11 cellular contexts compared by ENCODE assay signal in genomic region chr5:181203093-181203711, GRCh38. TPM values are rescaled to one million over a fixed set of nuclear protein-coding genes. Genes with fewer than 3 reads are reported as not detected.
DNase-seq lines count a peak whose midpoint lies in the region; ATAC-seq and TF ChIP-seq lines count a peak whose summit lies in the region.
"Had no signal": no experiment of that assay in that cellular context is flagged by ENCODE, and none has a peak within 500 bp of the region (broad histone marks: within the 10 kb centered on the region; RNA-seq: fewer than 3 reads in every experiment).

No MANE protein-coding gene starts in this region.

- intact Hi-C loops in activated CD4-positive, alpha-beta memory T cell treated with anti-CD3 and anti-CD28 coated beads for 36 hours (cut with micrococcal nuclease) = no loop called here
- intact Hi-C loops in activated T-helper 2 cell treated with anti-CD3 and anti-CD28 coated beads, Interferon-gamma antibody, Interleukin-2, Interleukin-4, amounts not matched to agents 10 μg/mL and 5 μg/mL and 100 μg/mL, durations not matched to agents 14 hours and 24 hours and 36 hours (cut with micrococcal nuclease) = no loop called here
- intact Hi-C loops in stomach (cut with DNase I; ENCODE audit: low total_unique reads) = no loop called here

- H3K27ac Mint-ChIP-seq in activated CD4-positive, alpha-beta memory T cell treated with anti-CD3 and anti-CD28 coated beads, Interleukin-2, amount 10 ng/mL, durations not matched to agents 7 days and 5 days = no peak overlapping the region
- no peak overlapping the region for H3K27ac Mint-ChIP-seq in activated CD4-positive, alpha-beta memory T cell treated with anti-CD3 and anti-CD28 coated beads for 36 hours
- no peak overlapping the region for H3K27ac Mint-ChIP-seq in activated T-helper 2 cell treated with anti-CD3 and anti-CD28 coated beads, Interferon-gamma antibody, Interleukin-2, Interleukin-4, amounts not matched to agents 10 μg/mL and 5 μg/mL and 100 μg/mL, durations not matched to agents 14 hours and 24 hours and 36 hours
- H3K27ac Mint-ChIP-seq in immature natural killer cell = no peak overlapping the region

- peaks cover 52% of the 10 kb centered on the region for H3K27me3 Mint-ChIP-seq in activated CD4-positive, alpha-beta memory T cell treated with anti-CD3 and anti-CD28 coated beads, Interleukin-2, amount 10 ng/mL, durations not matched to agents 7 days and 5 days
- peaks cover 17% of the 10 kb centered on the region for H3K27me3 Mint-ChIP-seq in activated CD4-positive, alpha-beta memory T cell treated with anti-CD3 and anti-CD28 coated beads for 36 hours
- peaks cover 32% of the 10 kb centered on the region for H3K27me3 Mint-ChIP-seq in activated T-helper 2 cell treated with anti-CD3 and anti-CD28 coated beads, Interferon-gamma antibody, Interleukin-2, Interleukin-4, amounts not matched to agents 10 μg/mL and 5 μg/mL and 100 μg/mL, durations not matched to agents 14 hours and 24 hours and 36 hours (ENCODE audit: low read depth)
- H3K27me3 Mint-ChIP-seq in immature natural killer cell (ENCODE audit: low read depth in 3 of 3) = peaks cover 31 to 39% (median 35%) of the 10 kb centered on the region in 3 donors

- no peak for TF ChIP-seq CTCF in stomach (IDR thresholded peaks at IDR 0.05)

- H3K36me3 Mint-ChIP-seq in activated CD4-positive, alpha-beta memory T cell treated with anti-CD3 and anti-CD28 coated beads, Interleukin-2, amount 10 ng/mL, durations not matched to agents 7 days and 5 days (ENCODE audit: low read depth) = peaks cover 11% of the 10 kb centered on the region
- H3K36me3 Mint-ChIP-seq in activated CD4-positive, alpha-beta memory T cell treated with anti-CD3 and anti-CD28 coated beads for 36 hours = peaks cover 12% of the 10 kb centered on the region
- H3K36me3 Mint-ChIP-seq in activated T-helper 2 cell treated with anti-CD3 and anti-CD28 coated beads, Interferon-gamma antibody, Interleukin-2, Interleukin-4, amounts not matched to agents 10 μg/mL and 5 μg/mL and 100 μg/mL, durations not matched to agents 14 hours and 24 hours and 36 hours (ENCODE audit: low read depth) = peaks cover 2% of the 10 kb centered on the region
- H3K36me3 Mint-ChIP-seq in immature natural killer cell = no peaks in the 10 kb centered on the region

- peak overlapping the region; percentile 70 for H3K4me3 Mint-ChIP-seq in activated CD4-positive, alpha-beta memory T cell treated with anti-CD3 and anti-CD28 coated beads, Interleukin-2, amount 10 ng/mL, durations not matched to agents 7 days and 5 days
- no peak overlapping the region for H3K4me3 Mint-ChIP-seq in activated CD4-positive, alpha-beta memory T cell treated with anti-CD3 and anti-CD28 coated beads for 36 hours
- H3K4me3 Mint-ChIP-seq in activated T-helper 2 cell treated with anti-CD3 and anti-CD28 coated beads, Interferon-gamma antibody, Interleukin-2, Interleukin-4, amounts not matched to agents 10 μg/mL and 5 μg/mL and 100 μg/mL, durations not matched to agents 14 hours and 24 hours and 36 hours (ENCODE audit: low read depth) = peak overlapping the region; percentile 81
- H3K4me3 Mint-ChIP-seq in immature natural killer cell = peak overlapping the region in 4 of 5 donors; percentile 74 to 91 (median 84)

- POLR2A ChIA-PET in activated CD4-positive, alpha-beta memory T cell treated with anti-CD3 and anti-CD28 coated beads, Interleukin-2, amount 10 ng/mL, durations not matched to agents 7 days and 5 days (lab: Charles Lee) = interaction anchor here (0.8 to 8.0 kb wide), 4 partner anchors 10 to 30 kb away, joined by 3 to 149 read pairs (median 5); partner anchors contain the start of gene TRIM41
- POLR2A ChIA-PET in activated CD4-positive, alpha-beta memory T cell treated with anti-CD3 and anti-CD28 coated beads for 36 hours (lab: Charles Lee) = interaction anchor here (1.9 kb wide), 1 partner anchor 11 kb away, joined by 8 read pairs; no protein-coding TSS in a partner anchor

- H3K9me3 ChIP-seq in stomach = no peaks in the 10 kb centered on the region

- peak overlapping the region in 3 of 5 donors; percentile 57 to 90 (median 87) for H3K27ac ChIP-seq in stomach

- TF ChIP-seq EP300 in stomach (IDR thresholded peaks at IDR 0.05) = no peak

- H3K4me1 ChIP-seq in stomach = peaks cover 25 to 55% (median 38%) of the 10 kb centered on the region in 4 donors

- peaks cover 0 to 30% (median 10%) of the 10 kb centered on the region in 3 donors for H3K27me3 ChIP-seq in stomach

- H3K9me3 Mint-ChIP-seq in activated CD4-positive, alpha-beta memory T cell treated with anti-CD3 and anti-CD28 coated beads, Interleukin-2, amount 10 ng/mL, durations not matched to agents 7 days and 5 days = no peaks in the 10 kb centered on the region
- H3K9me3 Mint-ChIP-seq in activated CD4-positive, alpha-beta memory T cell treated with anti-CD3 and anti-CD28 coated beads for 36 hours = no peaks in the 10 kb centered on the region
- no peaks in the 10 kb centered on the region for H3K9me3 Mint-ChIP-seq in activated T-helper 2 cell treated with anti-CD3 and anti-CD28 coated beads, Interferon-gamma antibody, Interleukin-2, Interleukin-4, amounts not matched to agents 10 μg/mL and 5 μg/mL and 100 μg/mL, durations not matched to agents 14 hours and 24 hours and 36 hours
- H3K9me3 Mint-ChIP-seq in immature natural killer cell = peaks cover 0 to 2% (median 0%) of the 10 kb centered on the region in 6 donors

- CTCF ChIA-PET in activated CD4-positive, alpha-beta memory T cell treated with anti-CD3 and anti-CD28 coated beads, Interleukin-2, amount 10 ng/mL, durations not matched to agents 7 days and 5 days (lab: Charles Lee) = no interaction called here
- CTCF ChIA-PET in activated CD4-positive, alpha-beta memory T cell treated with anti-CD3 and anti-CD28 coated beads for 36 hours (lab: Charles Lee) = no interaction called here

- peak overlapping the region in 1 of 4 donors; percentile 76 for H3K4me3 ChIP-seq in stomach

- H3K4me1 Mint-ChIP-seq in activated CD4-positive, alpha-beta memory T cell treated with anti-CD3 and anti-CD28 coated beads, Interleukin-2, amount 10 ng/mL, durations not matched to agents 7 days and 5 days = peaks cover 35% of the 10 kb centered on the region
- H3K4me1 Mint-ChIP-seq in activated CD4-positive, alpha-beta memory T cell treated with anti-CD3 and anti-CD28 coated beads for 36 hours (ENCODE audit: low read depth) = peaks cover 24% of the 10 kb centered on the region
- H3K4me1 Mint-ChIP-seq in activated T-helper 2 cell treated with anti-CD3 and anti-CD28 coated beads, Interferon-gamma antibody, Interleukin-2, Interleukin-4, amounts not matched to agents 10 μg/mL and 5 μg/mL and 100 μg/mL, durations not matched to agents 14 hours and 24 hours and 36 hours (ENCODE audit: low read depth) = peaks cover 26% of the 10 kb centered on the region
- peaks cover 30 to 33% of the 10 kb centered on the region in 2 donors for H3K4me1 Mint-ChIP-seq in immature natural killer cell

- no peaks in the 10 kb centered on the region for H3K36me3 ChIP-seq in stomach

- WGBS in stomach, 5 donors = 67 to 76% (median 70%) methylated on average over 11 of the region's 11 CpGs

- TF ChIP-seq POLR2A in stomach (IDR thresholded peaks at IDR 0.05) = no peak

- no peak for ATAC-seq in HG02763 (IDR thresholded peaks at IDR 0.05; ENCODE audit: unreplicated experiment)
- ATAC-seq in GM19328 (IDR thresholded peaks at IDR 0.05; ENCODE audit: unreplicated experiment) = no peak

- DNase-seq in activated CD4-positive, alpha-beta memory T cell treated with anti-CD3 and anti-CD28 coated beads, Interleukin-2, amount 10 ng/mL, durations not matched to agents 7 days and 5 days = no peak
- no peak for DNase-seq in activated CD4-positive, alpha-beta memory T cell treated with anti-CD3 and anti-CD28 coated beads for 36 hours
- DNase-seq in activated T-helper 2 cell treated with anti-CD3 and anti-CD28 coated beads, Interferon-gamma antibody, Interleukin-2, Interleukin-4, amounts not matched to agents 10 μg/mL and 5 μg/mL and 100 μg/mL, durations not matched to agents 14 hours and 24 hours and 36 hours (ENCODE audit: low spot score) = no peak
- DNase-seq in immature natural killer cell (no peak), stomach (no peak), occipital lobe (lab: John Stamatoyannopoulos, UW) (no peak)
- DNase-seq: ACHN had no signal

RNA-seq across cellular contexts. Expression of gene TRIM7, which starts 1.8 kb away (rescaled TPM):
- total RNA-seq in activated CD4-positive, alpha-beta memory T cell treated with anti-CD3 and anti-CD28 coated beads, Interleukin-2, amount 10 ng/mL, durations not matched to agents 7 days and 5 days = 1 to 10 TPM; 1.9 to 2.0 TPM
- 1 to 10 TPM; 2.9 to 3.5 TPM for total RNA-seq in activated CD4-positive, alpha-beta memory T cell treated with anti-CD3 and anti-CD28 coated beads for 36 hours
- 3.9 and 4.8 TPM in 2 replicates for total RNA-seq in activated T-helper 2 cell treated with anti-CD3 and anti-CD28 coated beads, Interferon-gamma antibody, Interleukin-2, Interleukin-4, amounts not matched to agents 10 μg/mL and 5 μg/mL and 100 μg/mL, durations not matched to agents 14 hours and 24 hours and 36 hours
- polyA plus RNA-seq in immature natural killer cell = under 1 TPM in 1 of 3 donors, not detected in 2; 0.50 TPM
- total RNA-seq in stomach = 1 to 10 TPM in 3 of 5 donors, under 1 TPM in 1, not detected in 1; 0.45 to 7.5 (median 3.4) TPM
- 10 to 100 TPM in 1 of 3 donors, 1 to 10 TPM in 1, under 1 TPM in 1; 0.93 to 20.4 (median 3.4) TPM for polyA plus RNA-seq in stomach
- total RNA-seq in occipital lobe = 0.78 TPM

RNA-seq across cellular contexts. Expression of gene TRIM41, which starts 19.9 kb away (rescaled TPM):
- total RNA-seq in activated CD4-positive, alpha-beta memory T cell treated with anti-CD3 and anti-CD28 coated beads, Interleukin-2, amount 10 ng/mL, durations not matched to agents 7 days and 5 days = 10 to 100 TPM; 42.4 to 43.7 TPM
- 10 to 100 TPM; 35.3 to 36.4 TPM for total RNA-seq in activated CD4-positive, alpha-beta memory T cell treated with anti-CD3 and anti-CD28 coated beads for 36 hours
- total RNA-seq in activated T-helper 2 cell treated with anti-CD3 and anti-CD28 coated beads, Interferon-gamma antibody, Interleukin-2, Interleukin-4, amounts not matched to agents 10 μg/mL and 5 μg/mL and 100 μg/mL, durations not matched to agents 14 hours and 24 hours and 36 hours = 32.2 and 33.0 TPM in 2 replicates
- polyA plus RNA-seq in immature natural killer cell (1 to 10 TPM in 2 of 3 donors, under 1 TPM in 1; 0.80 to 2.3 (median 1.7) TPM), stomach (10 to 100 TPM; 13.8 to 26.1 (median 18.2) TPM)
- total RNA-seq in stomach (10 to 100 TPM in 4 of 5 donors, 1 to 10 TPM in 1; 2.3 to 70.4 (median 10.3) TPM), occipital lobe (11.9 TPM)

RNA-seq across cellular contexts. Expression of gene RACK1, which starts 40.5 kb away (rescaled TPM):
- 1,000 to 10,000 TPM; 1,749 to 1,772 TPM for total RNA-seq in activated CD4-positive, alpha-beta memory T cell treated with anti-CD3 and anti-CD28 coated beads, Interleukin-2, amount 10 ng/mL, durations not matched to agents 7 days and 5 days
- 1,000 to 10,000 TPM; 2,635 to 2,697 TPM for total RNA-seq in activated CD4-positive, alpha-beta memory T cell treated with anti-CD3 and anti-CD28 coated beads for 36 hours
- total RNA-seq in activated T-helper 2 cell treated with anti-CD3 and anti-CD28 coated beads, Interferon-gamma antibody, Interleukin-2, Interleukin-4, amounts not matched to agents 10 μg/mL and 5 μg/mL and 100 μg/mL, durations not matched to agents 14 hours and 24 hours and 36 hours = 2,110 and 2,123 TPM in 2 replicates
- 1,000 to 10,000 TPM; 1,093 to 1,304 (median 1,251) TPM for polyA plus RNA-seq in immature natural killer cell
- total RNA-seq in stomach = 1,000 to 10,000 TPM in 3 of 5 donors, 100 to 1,000 TPM in 2; 814 to 2,131 (median 1,334) TPM
- 1,000 to 10,000 TPM; 2,190 to 3,034 (median 2,228) TPM for polyA plus RNA-seq in stomach
- total RNA-seq in occipital lobe = 2,761 TPM

RNA-seq across cellular contexts. Expression of gene OR2V2, which starts 55.8 kb away (rescaled TPM):
- total RNA-seq in activated CD4-positive, alpha-beta memory T cell treated with anti-CD3 and anti-CD28 coated beads, Interleukin-2, amount 10 ng/mL, durations not matched to agents 7 days and 5 days = not detected
- total RNA-seq in activated CD4-positive, alpha-beta memory T cell treated with anti-CD3 and anti-CD28 coated beads for 36 hours = not detected
- not detected in 2 replicates for total RNA-seq in activated T-helper 2 cell treated with anti-CD3 and anti-CD28 coated beads, Interferon-gamma antibody, Interleukin-2, Interleukin-4, amounts not matched to agents 10 μg/mL and 5 μg/mL and 100 μg/mL, durations not matched to agents 14 hours and 24 hours and 36 hours
- polyA plus RNA-seq in immature natural killer cell = not detected
- total RNA-seq in stomach = not detected
- not detected for polyA plus RNA-seq in stomach
- total RNA-seq in occipital lobe = not detected
- total RNA-seq: glomerular endothelial cell had no signal
- polyA plus RNA-seq: adipose tissue had no signal

RNA-seq across cellular contexts. Expression of gene TRIM52, which starts 57.7 kb away (rescaled TPM):
- 10 to 100 TPM; 24.0 to 24.2 TPM for total RNA-seq in activated CD4-positive, alpha-beta memory T cell treated with anti-CD3 and anti-CD28 coated beads, Interleukin-2, amount 10 ng/mL, durations not matched to agents 7 days and 5 days
- 10 to 100 TPM; 10.9 to 11.7 TPM for total RNA-seq in activated CD4-positive, alpha-beta memory T cell treated with anti-CD3 and anti-CD28 coated beads for 36 hours
- 15.5 and 16.9 TPM in 2 replicates for total RNA-seq in activated T-helper 2 cell treated with anti-CD3 and anti-CD28 coated beads, Interferon-gamma antibody, Interleukin-2, Interleukin-4, amounts not matched to agents 10 μg/mL and 5 μg/mL and 100 μg/mL, durations not matched to agents 14 hours and 24 hours and 36 hours
- polyA plus RNA-seq in immature natural killer cell = 10 to 100 TPM; 16.0 to 42.6 (median 18.0) TPM
- 10 to 100 TPM; 11.9 to 29.9 (median 14.3) TPM for total RNA-seq in stomach
- polyA plus RNA-seq in stomach = 1 to 10 TPM; 3.8 to 8.1 (median 3.9) TPM
- total RNA-seq in occipital lobe = 10.8 TPM
